28 cellular contexts compared by ENCODE assay signal in genomic region chr2:16010011-16010410, GRCh38.
"Had no signal": no experiment of that assay in that cellular context is flagged by ENCODE, and none has a peak within 500 bp of the region (broad histone marks: within the 10 kb centered on the region; RNA-seq: fewer than 3 reads in every experiment).

No MANE protein-coding gene starts in this region.

- H3K4me1 ChIP-seq: foreskin keratinocyte, gastrocnemius medialis had no signal

- H3K27ac ChIP-seq: colonic mucosa, coronary artery, dorsolateral prefrontal cortex, epithelial cell of prostate, esophagus muscularis mucosa, esophagus squamous epithelium, foreskin keratinocyte, gastrocnemius medialis, gastroesophageal sphincter, heart left ventricle, heart right ventricle had no signal

- DNase-seq: colonic mucosa; cortex of kidney; dermis blood vessel endothelial cell; dorsolateral prefrontal cortex; effector CD4-positive, alpha-beta T cell; effector CD8-positive, alpha-beta T cell; effector memory CD4-positive, alpha-beta T cell; effector memory CD8-positive, alpha-beta T cell; endodermal cell; erythroblast; esophagus squamous epithelium; foreskin fibroblast; foreskin keratinocyte; foreskin melanocyte; gastrocnemius medialis; glutamatergic neuron; head of caudate nucleus; heart left ventricle; heart right ventricle had no signal

- FAIRE-seq: colon, endometrium, endothelial cell of umbilical vein, frontal cortex had no signal

- ATAC-seq: effector memory CD8-positive, alpha-beta T cell; esophagus mucosa; foreskin keratinocyte; gastrocnemius medialis; gastroesophageal sphincter; heart left ventricle; heart right ventricle had no signal

- H3K9me3 ChIP-seq: colonic mucosa, esophagus muscularis mucosa, esophagus squamous epithelium, gastrocnemius medialis, gastroesophageal sphincter, heart left ventricle, heart right ventricle had no signal

- H3K4me3 ChIP-seq: colonic mucosa, coronary artery, dorsolateral prefrontal cortex, esophagus muscularis mucosa, esophagus squamous epithelium, gastrocnemius medialis, gastroesophageal sphincter, heart left ventricle, heart right ventricle had no signal

- H3K36me3 ChIP-seq: colonic mucosa, esophagus muscularis mucosa, esophagus squamous epithelium, gastrocnemius medialis, gastroesophageal sphincter, heart left ventricle, heart right ventricle had no signal
